Comparison of ENCODE assay signal across 10 cellular contexts in genomic region chrX:40922307-40922706, GRCh38.
DNase-seq lines count a peak whose midpoint lies in the region; ATAC-seq and TF ChIP-seq lines count a peak whose summit lies in the region.
"Had no signal": no experiment of that assay in that cellular context is flagged by ENCODE, and none has a peak within 500 bp of the region (broad histone marks: within the 10 kb centered on the region; RNA-seq: fewer than 3 reads in every experiment).

No MANE protein-coding gene starts in this region.

- TF ChIP-seq CTCF in GM12875 (IDR thresholded peaks at IDR 0.05; ENCODE audit: borderline replicate concordance, insufficient read depth, low read depth, low read length) (peak; percentile 50; the same call in 1 of the 2 replicates), chondrocyte (IDR thresholded peaks at IDR 0.05) (peak; percentile 60), parathyroid adenoma (IDR thresholded peaks at IDR 0.05) (peak; percentile 22), spleen (IDR thresholded peaks at IDR 0.05 in 8 of 11, conservative IDR thresholded peaks at IDR 0.05 in 3 of 11) (no peak)

- no peaks in the 10 kb centered on the region for H3K36me3 ChIP-seq in parathyroid adenoma (ENCODE audit: control insufficient read depth, insufficient read depth, low read length)
- no peaks in the 10 kb centered on the region for H3K36me3 ChIP-seq in spleen

- no peak for ATAC-seq in GM19035 (IDR thresholded peaks at IDR 0.05; ENCODE audit: unreplicated experiment)
- ATAC-seq in GM19324 (IDR thresholded peaks at IDR 0.05; ENCODE audit: low FRiP score, unreplicated experiment), result no peak

- H3K27ac ChIP-seq in parathyroid adenoma (no peak overlapping the region), spleen (no peak overlapping the region)

- no peak overlapping the region for H3K4me3 Mint-ChIP-seq in chondrocyte (ENCODE audit: unreplicated experiment)
- H3K4me3 Mint-ChIP-seq: activated T-cell treated with anti-CD3 and anti-CD28 coated beads, Interleukin-2, amount 50 U/mL, for 24 hours had no signal

- no peak overlapping the region for H3K9ac ChIP-seq in parathyroid adenoma

- no peak overlapping the region for H3K4me2 ChIP-seq in parathyroid adenoma (ENCODE audit: low read length)

- H3K4me1 ChIP-seq in parathyroid adenoma, result no peaks in the 10 kb centered on the region
- no peaks in the 10 kb centered on the region for H3K4me1 ChIP-seq in spleen

- no peaks in the 10 kb centered on the region for H3K79me2 ChIP-seq in parathyroid adenoma

- no peak overlapping the region for H2AFZ ChIP-seq in parathyroid adenoma

- H3K27me3 ChIP-seq in parathyroid adenoma (ENCODE audit: control insufficient read depth, insufficient read depth, low read length) (no peaks in the 10 kb centered on the region), spleen (replicated peaks in 1 of 7) (no peaks in the 10 kb centered on the region)

- H3K9me3 ChIP-seq in parathyroid adenoma (ENCODE audit: control insufficient read depth, low read length), result no peaks in the 10 kb centered on the region
- peaks cover 0 to 18% (median 10%) of the 10 kb centered on the region in 8 donors for H3K9me3 ChIP-seq in spleen

- peaks cover 30% of the 10 kb centered on the region for H3K9me3 Mint-ChIP-seq in chondrocyte (ENCODE audit: low read depth)

- H3K27ac Mint-ChIP-seq in chondrocyte (ENCODE audit: unreplicated experiment), result no peak overlapping the region
- H3K27ac Mint-ChIP-seq: activated T-cell treated with anti-CD3 and anti-CD28 coated beads, Interleukin-2, amount 50 U/mL, for 24 hours had no signal

- H3K4me1 Mint-ChIP-seq in chondrocyte (ENCODE audit: low read depth), result peaks cover 2% of the 10 kb centered on the region

- DNase-seq in NCI-H1048 (lab: John Stamatoyannopoulos, UW), result peak; percentile 43
- DNase-seq in chondrocyte (ENCODE audit: low spot score), result no peak
- DNase-seq in spleen, result no peak
- DNase-seq in pons (ENCODE audit: low spot score), result no peak
- DNase-seq: activated T-cell treated with anti-CD3 and anti-CD28 coated beads, Interleukin-2, amount 50 U/mL, for 24 hours; NCI-H774 had no signal

- H3K4me3 ChIP-seq in GM12875 (ENCODE audit: low read depth, low read length), result no peak overlapping the region
- H3K4me3 ChIP-seq in parathyroid adenoma (ENCODE audit: low read depth, low read length), result no peak overlapping the region
- no peak overlapping the region for H3K4me3 ChIP-seq in spleen

- no peak for TF ChIP-seq POLR2A in spleen (IDR thresholded peaks at IDR 0.05)

- no peaks in the 10 kb centered on the region for H3K27me3 Mint-ChIP-seq in chondrocyte (ENCODE audit: low read depth)

- intact Hi-C loops in spleen (cut with DNase I; ENCODE audit: low total_unique reads), result no loop called here

- WGBS in spleen, 5 donors, result 50 to 75% (median 68%) methylated on average over 3 to 7 of the region's 7 CpGs

- no peaks in the 10 kb centered on the region for H3K36me3 Mint-ChIP-seq in chondrocyte (ENCODE audit: low read depth)

Comparison
In these comparisons a context has a peak if more than half of its experiments do, and no peak if none do; other contexts are left out.
1. CTCF ChIP-seq: peak in GM12875 (single experiment), chondrocyte (single experiment) and parathyroid adenoma (single experiment); none in spleen (0 of 11).